ENCODE assay signal across 22 cellular contexts in genomic region chr3:7397097-7397496, GRCh38.
DNase-seq lines count a peak whose midpoint lies in the region; ATAC-seq, FAIRE-seq and TF ChIP-seq lines count a peak whose summit lies in the region.
"Had no signal": no experiment of that assay in that cellular context is flagged by ENCODE, and none has a peak within 500 bp of the region (broad histone marks: within the 10 kb centered on the region; RNA-seq: fewer than 3 reads in every experiment).

No MANE protein-coding gene starts in this region.

- TF ChIP-seq CTCF in SK-N-SH (IDR thresholded peaks at IDR 0.05) (no peak), endothelial cell of umbilical vein (IDR thresholded peaks at IDR 0.05; ENCODE audit: extremely low read depth in 1 of 2, insufficient read depth in 1 of 2, low read depth in 1 of 2, low read length in 2 of 2) (no peak)

- CTCF ChIA-PET in SK-N-SH (lab: Yijun Ruan, JAX) (no interaction called here), endothelial cell of umbilical vein (lab: Charles Lee) (no interaction called here)

- H4K20me1 ChIP-seq in SK-N-SH (ENCODE audit: insufficient read depth) (no peaks in the 10 kb centered on the region), endothelial cell of umbilical vein (replicated peaks; ENCODE audit: control insufficient read depth, extremely low read depth, insufficient read depth, low read length) (no peaks in the 10 kb centered on the region)

- 30% methylated on average over 2 of the region's 2 CpGs for WGBS in SK-N-SH (ENCODE audit: low lambda C conversion rate)

- no peak for DNase-seq in SK-N-SH
- DNase-seq in endothelial cell of umbilical vein (ENCODE audit: low read depth, low spot score) = peak; percentile 29
- DNase-seq in iris pigment epithelial cell (ENCODE audit: low read depth) = peak; percentile 1
- DNase-seq in renal cortical epithelial cell (ENCODE audit: low read depth) = peak; percentile 15
- no peak for DNase-seq in urothelium cell line (ENCODE audit: low spot score)
- DNase-seq in stimulated activated naive B cell treated with anti-CD40 and anti-IgM and Interleukin-4, amounts not matched to agents 10 μg/mL and 1 μg/mL and 100 μg/mL, for 72 hours = no peak
- DNase-seq: AML-193; Caco-2; CD4-positive, alpha-beta T cell; DMS153; DMS79; GDM1; GM23248 had no signal

- H3K36me3 Mint-ChIP-seq in stimulated activated naive B cell treated with anti-CD40 and anti-IgM and Interleukin-4, amounts not matched to agents 10 μg/mL and 1 μg/mL and 100 μg/mL, for 72 hours = no peaks in the 10 kb centered on the region

- H3K27me3 Mint-ChIP-seq in stimulated activated naive B cell treated with anti-CD40 and anti-IgM and Interleukin-4, amounts not matched to agents 10 μg/mL and 1 μg/mL and 100 μg/mL, for 72 hours = no peaks in the 10 kb centered on the region
- H3K27me3 Mint-ChIP-seq: CD4-positive, alpha-beta T cell had no signal

- H3K4me2 ChIP-seq in SK-N-SH = no peak overlapping the region
- no peak overlapping the region for H3K4me2 ChIP-seq in endothelial cell of umbilical vein (ENCODE audit: insufficient read depth, low read length)
- H3K4me2 ChIP-seq: A549 had no signal

- no peak overlapping the region for H3K27ac Mint-ChIP-seq in stimulated activated naive B cell treated with anti-CD40 and anti-IgM and Interleukin-4, amounts not matched to agents 10 μg/mL and 1 μg/mL and 100 μg/mL, for 72 hours
- H3K27ac Mint-ChIP-seq: CD4-positive, alpha-beta T cell had no signal

- no peak overlapping the region for H3K4me3 Mint-ChIP-seq in stimulated activated naive B cell treated with anti-CD40 and anti-IgM and Interleukin-4, amounts not matched to agents 10 μg/mL and 1 μg/mL and 100 μg/mL, for 72 hours
- H3K4me3 Mint-ChIP-seq: CD4-positive, alpha-beta T cell had no signal

- H3K36me3 ChIP-seq in SK-N-SH (replicated peaks in 1 of 2; ENCODE audit: control insufficient read depth in 1 of 2, insufficient read depth in 2 of 2, low read length in 1 of 2) (no peaks in the 10 kb centered on the region), endothelial cell of umbilical vein (ENCODE audit: control insufficient read depth in 2 of 2, extremely low read depth in 1 of 2, insufficient read depth in 2 of 2, low read length in 2 of 2) (no peaks in the 10 kb centered on the region)
- H3K36me3 ChIP-seq: HAP-1 had no signal

- H3K4me1 ChIP-seq in SK-N-SH (ENCODE audit: control insufficient read depth in 1 of 2, insufficient read depth in 2 of 2, low read depth in 1 of 2, low read length in 1 of 2) (no peaks in the 10 kb centered on the region), endothelial cell of umbilical vein (ENCODE audit: control insufficient read depth, extremely low read depth, insufficient read depth, low read length) (no peaks in the 10 kb centered on the region)
- H3K4me1 ChIP-seq: A549, Caco-2, HAP-1 had no signal

- H3K27ac ChIP-seq in SK-N-SH (ENCODE audit: low read depth in 2 of 2, low read length in 1 of 2) (no peak overlapping the region), endothelial cell of umbilical vein (ENCODE audit: insufficient read depth, low read depth, low read length) (no peak overlapping the region)
- H3K27ac ChIP-seq: 22Rv1, A549, C4-2B, GM23248 had no signal

- FAIRE-seq in endothelial cell of umbilical vein (lab: Jason Lieb, UNC) (no peak), urothelium cell line (lab: Jason Lieb, UNC) (no peak)
- FAIRE-seq: A549, GM12892, GM18507, HepG2 had no signal

- H3K9me3 Mint-ChIP-seq in stimulated activated naive B cell treated with anti-CD40 and anti-IgM and Interleukin-4, amounts not matched to agents 10 μg/mL and 1 μg/mL and 100 μg/mL, for 72 hours = peaks cover 0 to 12% of the 10 kb centered on the region in 2 donors

- H3F3A ChIP-seq in SK-N-SH (replicated peaks; ENCODE audit: insufficient read depth) = no peaks in the 10 kb centered on the region

- no peaks in the 10 kb centered on the region for H3K4me1 Mint-ChIP-seq in stimulated activated naive B cell treated with anti-CD40 and anti-IgM and Interleukin-4, amounts not matched to agents 10 μg/mL and 1 μg/mL and 100 μg/mL, for 72 hours

- no peaks in the 10 kb centered on the region for H3K27me3 ChIP-seq in SK-N-SH (ENCODE audit: insufficient read depth)
- no peaks in the 10 kb centered on the region for H3K27me3 ChIP-seq in endothelial cell of umbilical vein (ENCODE audit: control insufficient read depth in 2 of 2, insufficient read depth in 2 of 2, low read length in 2 of 2)

- no peaks in the 10 kb centered on the region for H3K9me2 ChIP-seq in SK-N-SH

- intact Hi-C loops in endothelial cell of umbilical vein (cut with micrococcal nuclease) = no loop called here

- dilution Hi-C loops in endothelial cell of umbilical vein (cut with MboI; ENCODE audit: extremely low pct_ligation_motif_present, low sequenced_read_pairs) = no loop called here

- H3K4me3 ChIP-seq in SK-N-SH (ENCODE audit: low read depth in 2 of 2, low read length in 1 of 2) (no peak overlapping the region), endothelial cell of umbilical vein (replicated peaks in 1 of 3; ENCODE audit: insufficient read depth in 1 of 3, low read depth in 1 of 3, low read length in 3 of 3) (no peak overlapping the region)
- H3K4me3 ChIP-seq: A549, GM23248, HAP-1 had no signal

- no peak for TF ChIP-seq EP300 in SK-N-SH (IDR thresholded peaks at IDR 0.05; ENCODE audit: borderline replicate concordance in 1 of 2, low read depth in 1 of 2, low read length in 1 of 2)

- no TSS peak for BruUV-seq in endothelial cell of umbilical vein (replicated peaks; lab: Mats Ljungman, UMichigan)

- H3K9me1 ChIP-seq in endothelial cell of umbilical vein (replicated peaks; ENCODE audit: control insufficient read depth, extremely low read depth, insufficient read depth, low read length) = no peaks in the 10 kb centered on the region

- POLR2A ChIA-PET in SK-N-SH (lab: Yijun Ruan, JAX) = no interaction called here
- POLR2A ChIA-PET in endothelial cell of umbilical vein (lab: Charles Lee) = no interaction called here

- H3K79me2 ChIP-seq in SK-N-SH (ENCODE audit: insufficient read depth) (no peaks in the 10 kb centered on the region), endothelial cell of umbilical vein (ENCODE audit: control insufficient read depth, insufficient read depth, low read length) (no peaks in the 10 kb centered on the region)

- no peaks in the 10 kb centered on the region for H3K9me3 ChIP-seq in SK-N-SH
- no peaks in the 10 kb centered on the region for H3K9me3 ChIP-seq in endothelial cell of umbilical vein (replicated peaks; ENCODE audit: control insufficient read depth, insufficient read depth, low read length)
- H3K9me3 ChIP-seq: A549, Caco-2, HAP-1 had no signal

- no peak for TF ChIP-seq RAD21 in SK-N-SH (IDR thresholded peaks at IDR 0.05; ENCODE audit: low read length)

- no peak overlapping the region for H3K9ac ChIP-seq in SK-N-SH
- H3K9ac ChIP-seq in endothelial cell of umbilical vein (replicated peaks; ENCODE audit: extremely low read depth, insufficient read depth, low read length) = no peak overlapping the region
- H3K9ac ChIP-seq: GM23248 had no signal

- H2AFZ ChIP-seq in SK-N-SH (ENCODE audit: low read depth) = no peak overlapping the region
- H2AFZ ChIP-seq in endothelial cell of umbilical vein (ENCODE audit: low read depth, low read length) = no peak overlapping the region
- H2AFZ ChIP-seq: GM23248 had no signal

- TF ChIP-seq POLR2A in endothelial cell of umbilical vein (IDR thresholded peaks at IDR 0.05; ENCODE audit: low read depth, low read length) = no peak

- ATAC-seq in SK-N-SH treated with all-trans-retinoic acid at 6 μM for 48 hours = no peak
- ATAC-seq in GM19328 (IDR thresholded peaks at IDR 0.05; ENCODE audit: unreplicated experiment) = no peak
- no peak for ATAC-seq in stimulated activated naive B cell treated with anti-CD40 and anti-IgM and Interleukin-4, amounts not matched to agents 10 μg/mL and 1 μg/mL and 100 μg/mL, for 72 hours (replicated peaks)
- ATAC-seq: A549, HepG2 had no signal

TF ChIP-seq in SK-N-SH treated with all-trans-retinoic acid at 6 μM for 48 hours, 23 proteins besides CTCF, POLR2A, EP300 and RAD21 (continues in another document):
- TF ChIP-seq CSDC2 (CRISPR knock-in tag; IDR thresholded peaks at IDR 0.05) = no peak
- TF ChIP-seq GLIS3 (CRISPR knock-in tag; IDR thresholded peaks at IDR 0.05) = no peak
- peak; percentile 67 for TF ChIP-seq ISL1 (CRISPR knock-in tag; IDR thresholded peaks at IDR 0.05)

TF ChIP-seq in SK-N-SH, 30 proteins besides CTCF, POLR2A, EP300 and RAD21 (continues in another document):
- TF ChIP-seq IRF3 (IDR thresholded peaks at IDR 0.05; ENCODE audit: low read depth, low read length) (no peak), GATA2 (CRISPR knock-in tag; IDR thresholded peaks at IDR 0.05) (no peak)

TF ChIP-seq in endothelial cell of umbilical vein, 7 proteins besides CTCF, POLR2A, EP300 and RAD21:
- peak; percentile 49 for TF ChIP-seq FOS (IDR thresholded peaks at IDR 0.05; ENCODE audit: borderline replicate concordance, insufficient read depth, low read length)
- TF ChIP-seq GATA2 (IDR thresholded peaks at IDR 0.05; ENCODE audit: insufficient read depth, insufficient read length, low read depth, low read length) = peak; percentile 35
- TF ChIP-seq MYC (IDR thresholded peaks at IDR 0.05; ENCODE audit: low read depth, low read length) = no peak

Comparison
In these comparisons a context has a peak if more than half of its experiments do, and no peak if none do; other contexts are left out.
1. DNase-seq: peak in endothelial cell of umbilical vein (single experiment), iris pigment epithelial cell (single experiment) and renal cortical epithelial cell (single experiment); none in SK-N-SH (single experiment), urothelium cell line (single experiment) and stimulated activated naive B cell treated with anti-CD40 and anti-IgM and Interleukin-4, amounts not matched to agents 10 μg/mL and 1 μg/mL and 100 μg/mL, for 72 hours (single experiment).